In the genomic region with DNA sequence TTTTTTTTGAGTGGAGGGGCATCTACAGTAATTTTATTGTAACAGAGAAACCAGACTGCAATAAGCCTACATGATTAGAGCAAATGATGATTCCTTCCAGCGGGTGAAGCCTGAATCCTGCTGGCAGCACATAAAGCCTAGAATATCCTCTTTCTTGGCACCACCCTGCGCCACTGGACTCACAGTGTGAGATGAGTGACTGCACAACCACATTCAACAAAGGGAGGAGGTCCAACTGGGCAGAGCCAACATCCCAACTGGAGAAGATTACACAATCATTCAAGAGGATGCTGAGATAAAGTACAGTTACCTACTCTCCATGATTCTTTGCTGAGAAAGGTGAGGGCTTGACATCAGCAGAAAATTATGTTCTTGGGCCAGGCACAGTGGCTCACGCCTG, we compare ENCODE assay signal across 31 cellular contexts.
"Had no signal": no experiment of that assay in that cellular context is flagged by ENCODE, and none has a peak within 500 bp of the region (broad histone marks: within the 10 kb centered on the region; RNA-seq: fewer than 3 reads in every experiment).

No MANE protein-coding gene starts in this region.

- H3K4me3 ChIP-seq: neural progenitor cell, ovary, psoas muscle, skin epidermis, smooth muscle cell, spleen, suprapubic skin, testis, tibial artery, transverse colon, upper lobe of right lung, uterus had no signal

- H3K4me1 Mint-ChIP-seq: natural killer cell; nephron; neural progenitor cell; stimulated activated memory B cell treated with anti-CD40 and anti-IgM and Interleukin-4, amounts not matched to agents 10 μg/mL and 1 μg/mL and 100 μg/mL, for 72 hours; stimulated activated naive CD8-positive, alpha-beta T cell treated with anti-CD3 and anti-CD28 coated beads, Interleukin-15, amount 100 ng/mL, for 72 hours had no signal

- H3K36me3 ChIP-seq: neural progenitor cell, ovary, spleen, suprapubic skin, tibial artery, transverse colon, upper lobe of right lung, uterus had no signal

- H3K27me3 ChIP-seq: neural progenitor cell, ovary, spleen, suprapubic skin, testis, tibial artery, transverse colon, upper lobe of right lung, uterus had no signal

- H3K36me3 Mint-ChIP-seq: neural progenitor cell, type B pancreatic cell had no signal

- DNase-seq: natural killer cell; occipital lobe; ovary; posterior cingulate gyrus; psoas muscle; right cardiac atrium; spleen; stimulated activated CD4-positive, alpha-beta T cell treated with anti-CD3 and anti-CD28 coated beads, Interleukin-12 subunit alpha, Interleukin-12 subunit beta, amount 100 ng/mL, for 4 hours; stimulated activated CD4-positive, alpha-beta T cell treated with anti-CD3 and anti-CD28 coated beads, Interleukin-1b, Interleukin-23, amount 100 ng/mL, for 48 hours; stimulated activated CD4-positive, alpha-beta T cell treated with anti-CD3 and anti-CD28 coated beads, Interleukin-4, amount 100 ng/mL, for 1 hour; stimulated activated CD4-positive, alpha-beta T cell treated with anti-CD3 and anti-CD28 coated beads, Interleukin-4, amount 100 ng/mL, for 4 hours; stimulated activated CD8-positive, alpha-beta memory T cell treated with anti-CD3 and anti-CD28 coated beads, Interleukin-4, amount 100 ng/mL, for 48 hours; stimulated activated naive CD4-positive, alpha-beta T cell; stimulated activated naive CD8-positive, alpha-beta T cell treated with anti-CD3 and anti-CD28 coated beads, Interleukin-15, amount 100 ng/mL, for 72 hours; stimulated activated naive CD8-positive, alpha-beta T cell treated with anti-CD3 and anti-CD28 coated beads, Interleukin-15, Interleukin-2, amounts not matched to agents 100 U/mL and 50 U/mL, for 24 hours; substantia nigra; testis; tibial artery; transverse colon; upper lobe of right lung; uterus had no signal

- H3K4me1 ChIP-seq: neural progenitor cell, parathyroid adenoma, psoas muscle, spleen, suprapubic skin, testis, tibial artery, transverse colon, upper lobe of right lung, uterus had no signal

- H3K4me3 Mint-ChIP-seq: natural killer cell; nephron; neural progenitor cell; stimulated activated memory B cell treated with anti-CD40 and anti-IgM and Interleukin-4, amounts not matched to agents 10 μg/mL and 1 μg/mL and 100 μg/mL, for 72 hours; stimulated activated naive CD8-positive, alpha-beta T cell treated with anti-CD3 and anti-CD28 coated beads, Interleukin-15, amount 100 ng/mL, for 72 hours; type B pancreatic cell had no signal

- H3K27me3 Mint-ChIP-seq: progenitor cell of endocrine pancreas had no signal

- H3K27ac ChIP-seq: neural progenitor cell, ovary, parathyroid adenoma, psoas muscle, skin epidermis, spleen, suprapubic skin, testis, tibial artery, transverse colon, upper lobe of right lung, uterus had no signal

- ATAC-seq: natural killer cell; psoas muscle; right cardiac atrium; sciatic nerve; stimulated activated memory B cell treated with anti-CD40 and anti-IgM and Interleukin-4, amounts not matched to agents 10 μg/mL and 1 μg/mL and 100 μg/mL, for 72 hours; stimulated activated naive CD8-positive, alpha-beta T cell treated with anti-CD3 and anti-CD28 coated beads, Interleukin-15, amount 100 ng/mL, for 72 hours; stimulated activated naive CD8-positive, alpha-beta T cell treated with anti-CD3 and anti-CD28 coated beads, Interleukin-15, Interleukin-2, amounts not matched to agents 100 U/mL and 50 U/mL, for 24 hours; upper lobe of right lung had no signal

- H3K27ac Mint-ChIP-seq: natural killer cell; nephron; neural progenitor cell; progenitor cell of endocrine pancreas; stimulated activated memory B cell treated with anti-CD40 and anti-IgM and Interleukin-4, amounts not matched to agents 10 μg/mL and 1 μg/mL and 100 μg/mL, for 72 hours; type B pancreatic cell had no signal

- H2AFZ ChIP-seq: neural progenitor cell, parathyroid adenoma had no signal

- H3K9me3 ChIP-seq: ovary, testis, transverse colon, upper lobe of right lung, uterus had no signal

- H3K9ac ChIP-seq: neural progenitor cell, parathyroid adenoma had no signal

- H3K4me2 ChIP-seq: neural progenitor cell, smooth muscle cell had no signal

- H3K79me2 ChIP-seq: parathyroid adenoma had no signal
